In genomic region chr11:63536669-63537292, GRCh38 we compare ENCODE assay signal across 8 cellular contexts. TPM values are rescaled to one million over a fixed set of nuclear protein-coding genes. Genes with fewer than 3 reads are reported as not detected.
DNase-seq lines count a peak whose midpoint lies in the region; ATAC-seq, FAIRE-seq and TF ChIP-seq lines count a peak whose summit lies in the region.

TSS of gene PLAAT4 (plus strand) at chr11:63536808. CDS start at chr11:63536869, 61 bp downstream.

- H3K9me2 ChIP-seq in PC-9 (ENCODE audit: insufficient read depth): no peaks in the 10 kb centered on the region

- CTCF ChIA-PET in A549 (lab: Yijun Ruan, JAX): interaction anchor here (1.5 to 1.8 kb wide), 2 partner anchors 26 to 57 kb away, joined by 3 to 5 read pairs; no protein-coding TSS in a partner anchor
- CTCF ChIA-PET in PC-9 (lab: Charles Lee): interaction anchor here (0.6 to 1.1 kb wide), 2 partner anchors 40 to 58 kb away, joined by 4 to 6 read pairs; no protein-coding TSS in a partner anchor

- ATAC-seq in A549: peak in 1 of 2 experiments; percentile 55; a peak in 3 of 6 replicates
- no peak for ATAC-seq in GM21717 (IDR thresholded peaks at IDR 0.05; ENCODE audit: unreplicated experiment)

- H3K36me3 ChIP-seq in PC-9 (ENCODE audit: low read depth) (no peaks in the 10 kb centered on the region), kidney (ENCODE audit: control insufficient read depth in 1 of 2, insufficient read depth in 2 of 2, low read length in 2 of 2) (peaks cover 0 to 3% of the 10 kb centered on the region in 2 donors)

- H3K4me2 ChIP-seq in A549 (peak within 1 kb of the TSS; percentile 66), PC-9 (peak within 1 kb of the TSS; percentile 61)

- TF ChIP-seq RAD21 in A549 (conservative IDR thresholded peaks at IDR 0.05 in 1 of 2, IDR thresholded peaks at IDR 0.05 in 1 of 2): no peak

- no peaks in the 10 kb centered on the region; the same call in 1 of the 2 replicates for H3F3A ChIP-seq in PC-9 (ENCODE audit: insufficient read depth, low read depth)

- H3K9me3 ChIP-seq in A549 (no peaks in the 10 kb centered on the region), PC-9 (ENCODE audit: insufficient read depth, low read depth) (no peaks in the 10 kb centered on the region), kidney (ENCODE audit: control insufficient read depth in 1 of 2, low read length in 2 of 2) (no peaks in the 10 kb centered on the region)

- TF ChIP-seq CTCF in A549 (IDR thresholded peaks at IDR 0.05) (no peak), GM13977 (IDR thresholded peaks at IDR 0.05; ENCODE audit: extremely low read depth, insufficient read depth, missing control alignments) (no peak), PC-9 (conservative IDR thresholded peaks at IDR 0.05) (no peak), kidney (IDR thresholded peaks at IDR 0.05; ENCODE audit: borderline replicate concordance, extremely low read depth, insufficient read depth) (no peak)

- intact Hi-C loops in PC-9 (cut with micrococcal nuclease; ENCODE audit: unreplicated experiment): no loop called here
- intact Hi-C loops in kidney (cut with DNase I): no loop called here

- peak within 1 kb of the TSS; percentile 30; the same call in 1 of the 2 replicates for H2AFZ ChIP-seq in PC-9

- POLR2A ChIA-PET in A549 (lab: Yijun Ruan, JAX): no interaction called here
- POLR2A ChIA-PET in PC-9 (lab: Charles Lee; ENCODE audit: unreplicated experiment): interaction anchor here (1.3 kb wide), 1 partner anchor 15 kb away, joined by 6 read pairs; no protein-coding TSS in a partner anchor

- H3K4me3 ChIP-seq in A549: no peak within 1 kb of the TSS
- H3K4me3 ChIP-seq in PC-9: peak within 1 kb of the TSS; percentile 17; the same call in 1 of the 2 replicates
- H3K4me3 ChIP-seq in kidney (ENCODE audit: low read length in 2 of 2): peak within 1 kb of the TSS; percentile 59 to 83

- 85% methylated on average over 10 of the region's 10 CpGs for WGBS in A549 (ENCODE audit: missing lambda C conversion rate)

- H3K27ac ChIP-seq in A549: peak within 1 kb of the TSS; percentile 41 to 63; a peak in 4 of 6 replicates
- no peak within 1 kb of the TSS for H3K27ac ChIP-seq in PC-9
- H3K27ac ChIP-seq in kidney (ENCODE audit: low read depth in 2 of 2, low read length in 2 of 2): peak within 1 kb of the TSS; percentile 81 to 96

- H3K4me1 ChIP-seq in A549 (peaks cover 18% of the 10 kb centered on the region), PC-9 (replicated peaks; ENCODE audit: insufficient read depth) (peaks cover 32% of the 10 kb centered on the region), kidney (ENCODE audit: control insufficient read depth in 1 of 2, insufficient read depth in 1 of 2, low read depth in 1 of 2, low read length in 2 of 2) (peaks cover 35 to 39% of the 10 kb centered on the region in 2 donors)

- no peaks in the 10 kb centered on the region for H4K20me1 ChIP-seq in PC-9 (ENCODE audit: insufficient read depth)

- DNase-seq in A549 (ENCODE audit: low read depth in 1 of 2, low spot score in 1 of 2): no peak
- DNase-seq in GM13977 (ENCODE audit: low spot score): peak; percentile 63
- peak in 1 of 2 experiments; percentile 37 for DNase-seq in PC-9
- peak; percentile 41 to 62 for DNase-seq in T47D (ENCODE audit: low read depth in 1 of 2, low spot score in 1 of 2)
- DNase-seq in kidney: no peak
- peak; percentile 51 for DNase-seq in smooth muscle cell of the brain vasculature (ENCODE audit: low read depth, low spot score)
- no peak for DNase-seq in NCI-H2227 (lab: John Stamatoyannopoulos, UW; ENCODE audit: unreplicated experiment)

- in situ Hi-C loops in GM13977 (cut with MboI; ENCODE audit: low pct_unique_long_range_greater_than_20kb, low sequenced_read_pairs, unreplicated experiment): no loop called here
- in situ Hi-C loops in T47D (cut with HindIII; ENCODE audit: low pct_unique_long_range_greater_than_20kb, low sequenced_read_pairs): no loop called here

- peak within 1 kb of the TSS; percentile 65 to 91 for H3K9ac ChIP-seq in kidney (ENCODE audit: low read length in 2 of 2)

- TF ChIP-seq POLR2A in A549 (IDR thresholded peaks at IDR 0.05; ENCODE audit: low read length): no peak

- FAIRE-seq in A549 (lab: Jason Lieb, UNC): no peak
- FAIRE-seq in kidney (lab: Jason Lieb, UNC): no peak

- H3K79me2 ChIP-seq in PC-9 (ENCODE audit: low read depth): no peaks in the 10 kb centered on the region

- no peak for TF ChIP-seq EP300 in A549 (IDR thresholded peaks at IDR 0.05)

- no peaks in the 10 kb centered on the region for H3K27me3 ChIP-seq in PC-9 (ENCODE audit: insufficient read depth, low read depth)

- BruUV-seq in PC-9 (replicated peaks; lab: Mats Ljungman, UMichigan): TSS peak; percentile 64

TF ChIP-seq in A549, 52 proteins besides CTCF, POLR2A, EP300 and RAD21:
- TF ChIP-seq MAZ (IDR thresholded peaks at IDR 0.05; ENCODE audit: borderline replicate concordance, low read depth, low read length) (no peak), FOSB (CRISPR knock-in tag; IDR thresholded peaks at IDR 0.05) (no peak), HMGXB4 (CRISPR knock-in tag; IDR thresholded peaks at IDR 0.05; ENCODE audit: borderline replicate concordance) (no peak)

RNA-seq across cellular contexts. Expression of gene PLAAT4, which starts in this region (rescaled TPM):
- polyA plus RNA-seq in A549 (2011; rRNA removed): 1.6 and 2.4 TPM in 2 replicates
- 0.91 and 1.4 TPM in 2 replicates for polyA plus RNA-seq in A549 (2012; cell fraction: cytosol; rRNA removed)
- polyA plus RNA-seq in A549 (2012; cell fraction: nucleus; rRNA removed): 0.48 and 0.80 TPM in 2 replicates
- 0.74 to 1.8 TPM (median 1.4 TPM) in 3 replicates for polyA plus RNA-seq in A549 (2017; fragmentation: RNase III; extraction: RNeasy Plus Mini Kit Qiagen cat#74134 plus additional on column Dnase treatment)
- polyA minus RNA-seq in A549 (2011; rRNA and poly(A)+ RNA removed): 1.0 and 1.3 TPM in 2 replicates
- total RNA-seq in PC-9 (2021): 64.6 and 99.9 TPM in 2 replicates
- total RNA-seq in kidney: 111 TPM
- 579 TPM for polyA plus RNA-seq in kidney (ENCODE audit: insufficient read depth, low read depth, low replicate concordance)

Comparison
In these comparisons a context has a peak if more than half of its experiments do, and no peak if none do; other contexts are left out.
1. RNA of gene PLAAT4 (polyA plus RNA-seq): 579 TPM in kidney (single experiment); 0.48 to 2.4 TPM in A549; every median in the first group is over 100 times any median in the second.
2. DNase-seq: peak in GM13977 (single experiment), T47D (2 of 2) and smooth muscle cell of the brain vasculature (single experiment); none in A549 (0 of 2), kidney (single experiment) and NCI-H2227 (single experiment).